Comparison of ENCODE assay signal across 15 cellular contexts in genomic region chr10:17248964-17249363, GRCh38. TPM values are rescaled to one million over a fixed set of nuclear protein-coding genes. Genes with fewer than 3 reads are reported as not detected.
DNase-seq lines count a peak whose midpoint lies in the region; ATAC-seq and TF ChIP-seq lines count a peak whose summit lies in the region.
"Had no signal": no experiment of that assay in that cellular context is flagged by ENCODE, and none has a peak within 500 bp of the region (broad histone marks: within the 10 kb centered on the region; RNA-seq: fewer than 3 reads in every experiment).

No MANE protein-coding gene starts in this region.

- H3K4me1 ChIP-seq in Caco-2 = no peaks in the 10 kb centered on the region
- no peaks in the 10 kb centered on the region for H3K4me1 ChIP-seq in Panc1 (ENCODE audit: control insufficient read depth, insufficient read depth, low read length)
- no peaks in the 10 kb centered on the region for H3K4me1 ChIP-seq in body of pancreas
- no peaks in the 10 kb centered on the region for H3K4me1 ChIP-seq in mucosa of descending colon (ENCODE audit: low read depth)
- H3K4me1 ChIP-seq: A549 had no signal

- peaks cover 7% of the 10 kb centered on the region for H3K4me1 Mint-ChIP-seq in Caco-2 (ENCODE audit: low read depth, unreplicated experiment)
- H3K4me1 Mint-ChIP-seq: H9 had no signal

- DNase-seq in Caco-2 (no peak), Panc1 (ENCODE audit: low read depth, low spot score) (no peak), body of pancreas (no peak), mucosa of descending colon (no peak), dedifferentiated amniotic fluid mesenchymal stem cell (ENCODE audit: extremely low spot score) (no peak), cortex of kidney (lab: John Stamatoyannopoulos, UW) (no peak)
- DNase-seq: CD4-positive, alpha-beta T cell; DMS79 treated with DMSO at 0.1 percent for 48 hours; GF-D8; H9 had no signal

- 0 out of 2 replicates have a peak overlapping the region, but pooled peaks have one; percentile 39 for H3K27ac ChIP-seq in Panc1 (ENCODE audit: low read length)
- H3K27ac ChIP-seq in body of pancreas = no peak overlapping the region
- H3K27ac ChIP-seq: 22Rv1, A549, C4-2B, HL-60 had no signal

- TF ChIP-seq CTCF in Caco-2 (IDR thresholded peaks at IDR 0.05; ENCODE audit: insufficient read depth in 1 of 2, low read depth in 1 of 2, low read length in 1 of 2, severe bottlenecking in 1 of 2, unreplicated experiment in 1 of 2) (no peak), Panc1 (IDR thresholded peaks at IDR 0.05) (no peak), body of pancreas (IDR thresholded peaks at IDR 0.05) (no peak), mucosa of descending colon (IDR thresholded peaks at IDR 0.05) (no peak)

- H3K4me3 ChIP-seq in Caco-2 (ENCODE audit: low read depth, low read length) = no peak overlapping the region
- H3K4me3 ChIP-seq in Panc1 (ENCODE audit: low read depth in 2 of 2, low read length in 2 of 2) = no peak overlapping the region
- no peak overlapping the region for H3K4me3 ChIP-seq in body of pancreas
- no peak overlapping the region for H3K4me3 ChIP-seq in mucosa of descending colon
- H3K4me3 ChIP-seq: A549 had no signal

- 44 to 60% methylated on average over 1 of the region's 1 CpG for WGBS in body of pancreas, 2 donors

- BruUV-seq in Caco-2 (replicated peaks; lab: Mats Ljungman, UMichigan) = no TSS peak
- no TSS peak for BruUV-seq in Panc1 (replicated peaks; lab: Mats Ljungman, UMichigan)

- peak overlapping the region; percentile 65 for H3K27ac Mint-ChIP-seq in Caco-2 (ENCODE audit: unreplicated experiment)
- H3K27ac Mint-ChIP-seq: CD4-positive, alpha-beta T cell; H9 had no signal

- H3K9me3 ChIP-seq in Caco-2 (peaks cover 14% of the 10 kb centered on the region), Panc1 (ENCODE audit: control insufficient read depth, insufficient read depth, low read depth, low read length) (peaks cover under 1% of the 10 kb centered on the region; the same call in 1 of the 2 replicates), body of pancreas (peaks cover 0 to 3% (median 0%) of the 10 kb centered on the region in 3 donors), mucosa of descending colon (no peaks in the 10 kb centered on the region)

- no peak for TF ChIP-seq POLR2A in body of pancreas (IDR thresholded peaks at IDR 0.05)

- in situ Hi-C loops in Panc1 (cut with HindIII; ENCODE audit: low pct_unique_long_range_greater_than_20kb, low sequenced_read_pairs) = no loop called here

- H3K36me3 Mint-ChIP-seq in Caco-2 (ENCODE audit: insufficient read depth, unreplicated experiment) = peaks cover 7% of the 10 kb centered on the region

- H3K36me3 ChIP-seq in Caco-2 (ENCODE audit: control insufficient read depth, insufficient read depth, low read length) (no peaks in the 10 kb centered on the region), Panc1 (ENCODE audit: control insufficient read depth, insufficient read depth, low read length) (no peaks in the 10 kb centered on the region), body of pancreas (replicated peaks in 1 of 2; ENCODE audit: insufficient read depth in 1 of 2, low read depth in 2 of 2) (no peaks in the 10 kb centered on the region), mucosa of descending colon (ENCODE audit: low read depth) (no peaks in the 10 kb centered on the region)

- peaks cover 43% of the 10 kb centered on the region for H3K9me3 Mint-ChIP-seq in Caco-2 (ENCODE audit: unreplicated experiment)
- H3K9me3 Mint-ChIP-seq: CD4-positive, alpha-beta T cell had no signal

- CTCF ChIA-PET in Caco-2 (lab: Charles Lee) = no interaction called here
- CTCF ChIA-PET in Panc1 (lab: Charles Lee) = no interaction called here

- intact Hi-C loops in Caco-2 (cut with micrococcal nuclease; ENCODE audit: unreplicated experiment) = no loop called here
- intact Hi-C loops in Panc1 (cut with micrococcal nuclease; ENCODE audit: unreplicated experiment) = no loop called here
- intact Hi-C loops in body of pancreas (cut with DNase I) = no loop called here
- intact Hi-C loops in mucosa of descending colon (cut with DNase I, micrococcal nuclease) = no loop called here

- H3K27me3 ChIP-seq in Caco-2 (replicated peaks; ENCODE audit: control insufficient read depth, insufficient read depth, low read length) (no peaks in the 10 kb centered on the region), Panc1 (ENCODE audit: control insufficient read depth, insufficient read depth, low read length) (no peaks in the 10 kb centered on the region), body of pancreas (no peaks in the 10 kb centered on the region)

- H3K27me3 Mint-ChIP-seq in Caco-2 (ENCODE audit: insufficient read depth, unreplicated experiment) = peaks cover 3% of the 10 kb centered on the region
- H3K27me3 Mint-ChIP-seq: CD4-positive, alpha-beta T cell had no signal

- POLR2A ChIA-PET in Caco-2 (lab: Charles Lee) = interaction anchor here (0.7 kb wide), 1 partner anchor 316 kb away, joined by 3 read pairs; no protein-coding TSS in a partner anchor
- POLR2A ChIA-PET in Panc1 (lab: Charles Lee) = no interaction called here

- peak overlapping the region; percentile 20 for H3K4me3 Mint-ChIP-seq in Caco-2 (ENCODE audit: unreplicated experiment)
- H3K4me3 Mint-ChIP-seq: CD4-positive, alpha-beta T cell; H9 had no signal

- no peak for ATAC-seq in Panc1
- peak; percentile 35 for ATAC-seq in body of pancreas
- ATAC-seq in mucosa of descending colon = peak; percentile 76
- no peak for ATAC-seq in GM21423 (IDR thresholded peaks at IDR 0.05; ENCODE audit: unreplicated experiment)

RNA-seq across cellular contexts. Expression of gene VIM, which starts 20.9 kb away (rescaled TPM):
- total RNA-seq in Caco-2 (2022) (50.4 and 53.7 TPM in 2 replicates), Panc1 (2021; ENCODE audit: unreplicated experiment) (3,436 TPM), body of pancreas (1,000 to 10,000 TPM in 1 of 2 donors, 100 to 1,000 TPM in 1; 539 to 1,025 TPM), mucosa of descending colon (100 to 1,000 TPM; 128 to 550 (median 355) TPM)
- 3,712 TPM for polyA plus RNA-seq in Panc1 (2012; ENCODE audit: insufficient read length)

RNA-seq across cellular contexts. Expression of gene TRDMT1, which starts 47.5 kb away (rescaled TPM):
- total RNA-seq in Caco-2 (2022) (8.6 and 11.0 TPM in 2 replicates), Panc1 (2021; ENCODE audit: unreplicated experiment) (7.6 TPM), body of pancreas (1 to 10 TPM; 7.3 to 7.5 TPM), mucosa of descending colon (1 to 10 TPM; 4.7 to 7.8 (median 7.4) TPM)
- 2.4 TPM for polyA plus RNA-seq in Panc1 (2012; ENCODE audit: insufficient read length)

Comparison
In these comparisons a context has a peak if more than half of its experiments do, and no peak if none do; other contexts are left out.
1. ATAC-seq: peak in body of pancreas (single experiment) and mucosa of descending colon (single experiment); none in Panc1 (single experiment) and GM21423 (single experiment).